In genomic region chrX:136147320-136147901, GRCh38 we compare ENCODE assay signal across 8 cellular contexts. TPM values are rescaled to one million over a fixed set of nuclear protein-coding genes. Genes with fewer than 3 reads are reported as not detected.
DNase-seq lines count a peak whose midpoint lies in the region; ATAC-seq and TF ChIP-seq lines count a peak whose summit lies in the region.

Gene FHL1 (plus strand): TSS chrX:136147533.

- H3K27me3 Mint-ChIP-seq in CD14-positive monocyte (ENCODE audit: low read depth in 3 of 3): peaks cover 28 to 37% (median 29%) of the 10 kb centered on the region in 3 donors

- H3K36me3 ChIP-seq in breast epithelium: no peaks in the 10 kb centered on the region

- no peak for TF ChIP-seq POLR2A in breast epithelium (IDR thresholded peaks at IDR 0.05)

- H3K27ac Mint-ChIP-seq in CD14-positive monocyte: no peak within 1 kb of the TSS

- H3K9me3 Mint-ChIP-seq in CD14-positive monocyte: peaks cover 0 to 14% (median 10%) of the 10 kb centered on the region in 7 donors

- H3K36me3 Mint-ChIP-seq in CD14-positive monocyte: peaks cover 0 to 5% of the 10 kb centered on the region in 2 donors

- peaks cover 18% of the 10 kb centered on the region for H3K4me1 Mint-ChIP-seq in CD14-positive monocyte

- H3K4me3 ChIP-seq in breast epithelium (peak within 1 kb of the TSS; percentile 60 to 78 (median 66)), iPS-18c (ENCODE audit: insufficient read depth, low read depth, low read length) (peak within 1 kb of the TSS; percentile 59), skeletal muscle cell (ENCODE audit: low read depth, low read length) (peak within 1 kb of the TSS; percentile 56)

- H3K4me1 ChIP-seq in breast epithelium: no peaks in the 10 kb centered on the region

- DNase-seq in CD14-positive monocyte (ENCODE audit: low spot score) (no peak), T-helper 22 cell (ENCODE audit: low read depth) (peak; percentile 53), breast epithelium (ENCODE audit: low spot score in 2 of 2) (no peak), skeletal muscle cell (ENCODE audit: low read depth) (no peak), GOT3 (lab: John Stamatoyannopoulos, UW) (no peak)

- intact Hi-C loops in CD14-positive monocyte (cut with micrococcal nuclease): no loop called here
- intact Hi-C loops in breast epithelium (cut with DNase I; ENCODE audit: low total_unique reads): no loop called here

- TF ChIP-seq CTCF in CD14-positive monocyte (IDR thresholded peaks at IDR 0.05) (no peak), breast epithelium (IDR thresholded peaks at IDR 0.05) (no peak)

- peaks cover 0 to 44% of the 10 kb centered on the region in 2 donors for H3K27me3 ChIP-seq in breast epithelium

- H3K27ac ChIP-seq in breast epithelium: peak within 1 kb of the TSS; percentile 72 to 92

- no peaks in the 10 kb centered on the region for H3K9me3 ChIP-seq in breast epithelium
- H3K9me3 ChIP-seq in iPS-18c (ENCODE audit: control insufficient read depth, insufficient read depth, low read length): peaks cover 4% of the 10 kb centered on the region

- H3K4me3 Mint-ChIP-seq in CD14-positive monocyte: peak within 1 kb of the TSS; percentile 82 to 90

- ATAC-seq in HG03175 (IDR thresholded peaks at IDR 0.05; ENCODE audit: unreplicated experiment) (peak; percentile 35), GM18858 (IDR thresholded peaks at IDR 0.05; ENCODE audit: unreplicated experiment) (no peak)

RNA-seq across cellular contexts. Expression of gene FHL1, which starts in this region (rescaled TPM):
- polyA plus RNA-seq in CD14-positive monocyte: 1 to 10 TPM in 1 of 2 donors, under 1 TPM in 1; 0.98 to 4.0 TPM
- 1,000 to 10,000 TPM in 1 of 3 donors, 100 to 1,000 TPM in 2; 299 to 1,250 (median 654) TPM for total RNA-seq in breast epithelium
